ENCODE assay signal across 13 cellular contexts in the genomic region with DNA sequence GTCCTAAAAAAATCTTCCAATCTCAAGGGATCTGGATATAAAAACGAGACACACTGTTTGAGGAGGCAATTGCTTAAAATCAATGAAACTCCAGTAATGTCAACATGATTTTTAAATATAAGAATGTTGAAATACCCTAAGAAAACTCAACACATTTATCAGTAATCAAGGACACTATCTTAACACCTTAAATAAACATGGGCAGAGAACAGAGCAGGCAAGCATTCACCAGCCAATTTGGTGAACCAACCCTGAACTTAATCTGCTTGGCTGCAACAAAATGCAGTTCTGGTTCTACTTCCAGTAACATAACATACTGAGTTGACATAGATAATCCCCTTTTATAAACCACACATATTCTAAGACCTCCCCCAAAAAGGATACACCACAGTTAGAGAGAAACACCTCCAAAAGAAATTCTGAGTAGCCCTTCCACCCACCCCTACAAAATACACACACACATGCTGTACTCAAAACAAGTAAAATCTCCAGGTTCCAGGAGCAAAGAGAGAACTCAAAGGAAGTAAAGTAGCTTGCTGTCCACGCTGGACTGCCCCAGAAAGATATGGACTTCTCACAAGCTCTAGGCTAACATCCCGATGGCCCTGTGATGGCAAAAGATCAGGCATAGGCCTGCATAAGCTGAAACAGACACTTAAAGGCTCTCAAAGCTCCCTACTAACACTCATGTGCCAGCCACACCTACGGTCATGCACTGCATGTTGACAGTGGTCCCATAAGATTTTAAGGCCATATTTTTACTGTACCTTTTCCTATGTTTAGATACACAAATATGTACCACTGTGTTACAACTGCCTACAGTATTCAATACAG. TPM values are rescaled to one million over a fixed set of nuclear protein-coding genes. Genes with fewer than 3 reads are reported as not detected.
DNase-seq lines count a peak whose midpoint lies in the region; ATAC-seq, FAIRE-seq and TF ChIP-seq lines count a peak whose summit lies in the region.
"Had no signal": no experiment of that assay in that cellular context is flagged by ENCODE, and none has a peak within 500 bp of the region (broad histone marks: within the 10 kb centered on the region; RNA-seq: fewer than 3 reads in every experiment).

No MANE protein-coding gene starts in this region.

- H3K4me2 ChIP-seq in A549 = peak overlapping the region; percentile 56
- no peak overlapping the region for H3K4me2 ChIP-seq in K562 (ENCODE audit: insufficient read depth, low read length)

- in situ Hi-C loops in K562 (cut with MboI) = no loop called here
- in situ Hi-C loops in GM13977 (cut with MboI; ENCODE audit: low pct_unique_long_range_greater_than_20kb, low sequenced_read_pairs, unreplicated experiment) = no loop called here

- DNase-seq in A549 (ENCODE audit: low read depth in 1 of 2, low spot score in 1 of 2) (no peak), K562 (ENCODE audit: extremely low read depth in 1 of 4, low spot score in 3 of 4) (no peak), naive B cell (no peak), left colon (no peak), GM13977 (ENCODE audit: low spot score) (no peak), NCI-H2107 treated with DMSO at 0.1 percent for 48 hours (lab: John Stamatoyannopoulos, UW; ENCODE audit: unreplicated experiment) (no peak)
- DNase-seq in CD4-positive, alpha-beta memory T cell = no peak
- DNase-seq: activated CD8-positive, alpha-beta memory T cell treated with anti-CD3 and anti-CD28 coated beads, Interleukin-2, amount 50 U/mL, for 4 hours; midbrain; NCI-H1417 treated with DMSO at 0.1 percent for 48 hours; NCI-H446 treated with DMSO at 0.1 percent for 48 hours had no signal

- POLR2A ChIA-PET in A549 (lab: Yijun Ruan, JAX) = no interaction called here
- POLR2A ChIA-PET in CD4-positive, alpha-beta memory T cell (lab: Charles Lee; ENCODE audit: partially characterized antibody) = interaction anchor here (1.3 kb wide), 1 partner anchor 18 kb away, joined by 3 read pairs; no protein-coding TSS in a partner anchor
- POLR2A ChIA-PET in K562 (lab: Yijun Ruan, JAX) = interaction anchor here (0.6 to 0.9 kb wide), 6 partner anchors 9 to 88 kb away, joined by 3 to 4 read pairs (median 3); no protein-coding TSS in a partner anchor

- H3K9me3 Mint-ChIP-seq in CD4-positive, alpha-beta memory T cell = no peaks in the 10 kb centered on the region
- H3K9me3 Mint-ChIP-seq in naive B cell = no peaks in the 10 kb centered on the region

- CTCF ChIA-PET in A549 (lab: Yijun Ruan, JAX) = interaction anchor here (0.9 to 1.6 kb wide), 2 partner anchors 9 to 11 kb away, joined by 3 to 4 read pairs; no protein-coding TSS in a partner anchor
- CTCF ChIA-PET in CD4-positive, alpha-beta memory T cell (lab: Charles Lee; ENCODE audit: partially characterized antibody) = interaction anchor here (1.1 to 1.7 kb wide), 2 partner anchors 9 to 236 kb away, joined by 3 to 5 read pairs; no protein-coding TSS in a partner anchor
- CTCF ChIA-PET in K562 (lab: Yijun Ruan, JAX; ENCODE audit: low intra/inter-chr PET ratio) = no interaction called here

- BruUV-seq in K562 (replicated peaks; lab: Mats Ljungman, UMichigan) = no TSS peak

- TF ChIP-seq RAD21 in A549 (conservative IDR thresholded peaks at IDR 0.05 in 1 of 2, IDR thresholded peaks at IDR 0.05 in 1 of 2) (no peak), K562 (CRISPR knock-in tag; conservative IDR thresholded peaks at IDR 0.05 in 1 of 2, IDR thresholded peaks at IDR 0.05 in 1 of 2) (no peak)

- H3K27me3 Mint-ChIP-seq in CD4-positive, alpha-beta memory T cell = no peaks in the 10 kb centered on the region
- H3K27me3 Mint-ChIP-seq in naive B cell = no peaks in the 10 kb centered on the region

- no peak overlapping the region for H3K4me3 Mint-ChIP-seq in CD4-positive, alpha-beta memory T cell
- H3K4me3 Mint-ChIP-seq in naive B cell = no peak overlapping the region

- H3K27me3 ChIP-seq in CD4-positive, alpha-beta memory T cell (ENCODE audit: insufficient read depth, low read length) = no peaks in the 10 kb centered on the region
- H3K27me3 ChIP-seq in K562 (ENCODE audit: control insufficient read depth in 2 of 2, insufficient read depth in 2 of 2, low read length in 2 of 2) = no peaks in the 10 kb centered on the region

- H3K4me1 ChIP-seq in A549 = peaks cover 46% of the 10 kb centered on the region
- peaks cover 17% of the 10 kb centered on the region for H3K4me1 ChIP-seq in CD4-positive, alpha-beta memory T cell (ENCODE audit: insufficient read depth, low read length)
- H3K4me1 ChIP-seq in K562 (replicated peaks in 1 of 2; ENCODE audit: control insufficient read depth in 2 of 2, insufficient read depth in 2 of 2, low read length in 2 of 2) = peaks cover 0 to 3% of the 10 kb centered on the region in 2 experiments; a peak in 3 of 5 replicates
- H3K4me1 ChIP-seq: parathyroid adenoma had no signal

- ATAC-seq in A549 (peak in 1 of 2 experiments; percentile 55; a peak in 3 of 6 replicates), K562 (peak; percentile 17), naive B cell (ENCODE audit: low read depth in 2 of 2) (no peak), left colon (no peak), GM18873 (IDR thresholded peaks at IDR 0.05; ENCODE audit: low FRiP score, unreplicated experiment) (no peak)

- H3K4me3 ChIP-seq in A549 (no peak overlapping the region), K562 (no peak overlapping the region)
- H3K4me3 ChIP-seq in CD4-positive, alpha-beta memory T cell (ENCODE audit: low read length in 2 of 2) = no peak overlapping the region

- H4K20me1 ChIP-seq in K562 (replicated peaks; ENCODE audit: control insufficient read depth, insufficient read depth, low read length) = no peaks in the 10 kb centered on the region

- intact Hi-C loops in CD4-positive, alpha-beta memory T cell (cut with micrococcal nuclease) = no loop called here
- intact Hi-C loops in K562 (cut with micrococcal nuclease) (loop anchor here (5.0 kb wide), 1 partner anchor 177 kb away; no protein-coding TSS in a partner anchor), left colon (cut with DNase I, micrococcal nuclease) (no loop called here)

- H3K36me3 Mint-ChIP-seq in CD4-positive, alpha-beta memory T cell = peaks cover 41 to 51% of the 10 kb centered on the region in 2 donors
- H3K36me3 Mint-ChIP-seq in naive B cell = peaks cover 19 to 37% of the 10 kb centered on the region in 2 donors

- TF ChIP-seq EP300 in A549 (IDR thresholded peaks at IDR 0.05) (no peak), K562 (IDR thresholded peaks at IDR 0.05; ENCODE audit: low read length) (no peak)

- H3K9me3 ChIP-seq in A549 (no peaks in the 10 kb centered on the region), K562 (replicated peaks; ENCODE audit: control insufficient read depth, insufficient read depth, low read depth, low read length) (no peaks in the 10 kb centered on the region)
- no peaks in the 10 kb centered on the region for H3K9me3 ChIP-seq in CD4-positive, alpha-beta memory T cell (ENCODE audit: control insufficient read depth in 1 of 2, low read length in 2 of 2)

- FAIRE-seq in A549 (lab: Jason Lieb, UNC) (no peak), K562 (lab: Jason Lieb, UNC) (no peak)

- no peaks in the 10 kb centered on the region for H3K9me1 ChIP-seq in K562 (ENCODE audit: control insufficient read depth, insufficient read depth, low read length)

- H2AFZ ChIP-seq in K562 (ENCODE audit: low read depth, low read length) = no peak overlapping the region
- H2AFZ ChIP-seq: parathyroid adenoma had no signal

- H3K36me3 ChIP-seq in CD4-positive, alpha-beta memory T cell (ENCODE audit: insufficient read depth, low read length) = peaks cover 12% of the 10 kb centered on the region
- H3K36me3 ChIP-seq in K562 (ENCODE audit: control insufficient read depth, insufficient read depth, low read length) = peaks cover 72% of the 10 kb centered on the region

- peak overlapping the region in 6 of 7 donors; percentile 18 to 80 (median 69) for H3K27ac Mint-ChIP-seq in CD4-positive, alpha-beta memory T cell
- H3K27ac Mint-ChIP-seq in naive B cell = peak overlapping the region in 5 of 6 donors; percentile 4 to 86 (median 44)

- TF ChIP-seq POLR2A in A549 (IDR thresholded peaks at IDR 0.05; ENCODE audit: low read length) (no peak), K562 (conservative IDR thresholded peaks at IDR 0.05) (no peak)

- peak overlapping the region; percentile 23 to 59; a peak in 4 of 6 replicates for H3K27ac ChIP-seq in A549
- no peak overlapping the region for H3K27ac ChIP-seq in CD4-positive, alpha-beta memory T cell (ENCODE audit: low read depth, low read length)
- no peak overlapping the region for H3K27ac ChIP-seq in K562 (ENCODE audit: extremely low read depth, low read depth, low read length)
- H3K27ac ChIP-seq: parathyroid adenoma had no signal

- 74% methylated on average over 4 of the region's 4 CpGs for WGBS in A549 (ENCODE audit: missing lambda C conversion rate)
- WGBS in K562 (ENCODE audit: insufficient coverage, low coverage, missing lambda C conversion rate) = 63% methylated on average over 4 of the region's 4 CpGs

- H3K4me1 Mint-ChIP-seq in CD4-positive, alpha-beta memory T cell = peaks cover 26 to 41% (median 32%) of the 10 kb centered on the region in 4 donors
- H3K4me1 Mint-ChIP-seq in naive B cell = peaks cover 13 to 18% (median 18%) of the 10 kb centered on the region in 3 donors

- H3K9ac ChIP-seq in K562 (ENCODE audit: insufficient read depth in 1 of 2, low read depth in 2 of 2, low read length in 2 of 2) = peak overlapping the region in 1 of 2 experiments; percentile 47; a peak in 1 of 4 replicates
- H3K9ac ChIP-seq: parathyroid adenoma had no signal

- TF ChIP-seq CTCF in A549 (IDR thresholded peaks at IDR 0.05) (no peak), K562 (IDR thresholded peaks at IDR 0.05 in 2 of 3, conservative IDR thresholded peaks at IDR 0.05 in 1 of 3; ENCODE audit: insufficient read depth in 2 of 3, low read depth in 1 of 3, low read length in 3 of 3) (no peak), GM13977 (IDR thresholded peaks at IDR 0.05; ENCODE audit: extremely low read depth, insufficient read depth, missing control alignments) (no peak)

- H3K79me2 ChIP-seq in K562 (ENCODE audit: control insufficient read depth, insufficient read depth, low read length) = peaks cover 40% of the 10 kb centered on the region
- H3K79me2 ChIP-seq: parathyroid adenoma had no signal

RNA-seq across cellular contexts. Expression of gene TP53BP2, which starts 30.5 kb away (rescaled TPM):
- polyA plus RNA-seq in A549 (2011; rRNA removed) = 33.0 and 33.5 TPM in 2 replicates
- 8.6 and 10.6 TPM in 2 replicates for polyA plus RNA-seq in A549 (2012; cell fraction: cytosol; rRNA removed)
- 9.4 and 12.5 TPM in 2 replicates for polyA plus RNA-seq in A549 (2012; cell fraction: nucleus; rRNA removed)
- polyA plus RNA-seq in A549 (2017; fragmentation: RNase III; extraction: RNeasy Plus Mini Kit Qiagen cat#74134 plus additional on column Dnase treatment) = 14.0 to 14.4 TPM (median 14.3 TPM) in 3 replicates
- 61.5 and 62.0 TPM in 2 replicates for polyA minus RNA-seq in A549 (2011; rRNA and poly(A)+ RNA removed)
- 10 to 100 TPM; 48.3 to 49.8 TPM for total RNA-seq in CD4-positive, alpha-beta memory T cell
- polyA plus RNA-seq in CD4-positive, alpha-beta memory T cell = 10 to 100 TPM in 1 of 2 donors, 1 to 10 TPM in 1; 8.5 to 19.3 TPM
- 148 and 229 TPM in 2 replicates for total RNA-seq in K562 (2011; cell fraction: chromatin; rRNA removed; ENCODE audit: low replicate concordance)
- 41.5 and 70.5 TPM in 2 replicates for total RNA-seq in K562 (2011; cell fraction: nucleolus; rRNA removed)
- total RNA-seq in K562 (2011; cell fraction: nucleoplasm; rRNA removed) = 85.0 and 85.5 TPM in 2 replicates
- total RNA-seq in K562 (2014; rRNA removed) = 40.1 and 43.1 TPM in 2 replicates
- 50.4 and 50.6 TPM in 2 replicates for total RNA-seq in K562 (2014; rRNA removed; fragmentation: Illumina TruSeq; extraction: Trizol)
- total RNA-seq in K562 (2015; rRNA removed; fragmentation: Illumina TruSeq; extraction: Trizol) = 51.9 and 55.1 TPM in 2 replicates
- 54.3 and 69.6 TPM in 2 replicates for total RNA-seq in K562 (2021)
- 30.0 and 37.5 TPM in 2 replicates for polyA plus RNA-seq in K562 (2011; rRNA removed)
- polyA plus RNA-seq in K562 (2011; cell fraction: cytosol; rRNA removed) = 18.2 and 23.5 TPM in 2 replicates
- 34.9 and 41.6 TPM in 2 replicates for polyA plus RNA-seq in K562 (2011; cell fraction: nucleus; rRNA removed)
- 23.5 and 27.0 TPM in 2 replicates for polyA plus RNA-seq in K562 (2012)
- 47.5 and 55.6 TPM in 2 replicates for polyA plus RNA-seq in K562 (2014; fragmentation: Illumina TruSeq; extraction: Trizol)
- 10 to 100 TPM; 17.0 to 20.7 TPM for polyA plus RNA-seq in K562 (2014; fragmentation: Nextera tagmentation; extraction: Ambion mirVana)
- polyA plus RNA-seq in K562 (2014; rRNA removed) = 39.2 and 39.6 TPM in 2 replicates
- 125 and 160 TPM in 2 replicates for polyA minus RNA-seq in K562 (2011; rRNA and poly(A)+ RNA removed)
- polyA minus RNA-seq in K562 (2011; cell fraction: cytosol; rRNA and poly(A)+ RNA removed) = 26.9 and 28.9 TPM in 2 replicates
- 56.0 and 75.9 TPM in 2 replicates for polyA minus RNA-seq in K562 (2011; cell fraction: nucleus; rRNA and poly(A)+ RNA removed)
- 10 to 100 TPM in 4 of 6 donors, 1 to 10 TPM in 2; 2.8 to 15.5 (median 12.9) TPM for polyA plus RNA-seq in naive B cell (ENCODE audit: low read depth in 6 of 6)
- 10 to 100 TPM; 27.4 to 34.3 TPM for total RNA-seq in left colon

Comparison
In these comparisons a context has a peak if more than half of its experiments do, and no peak if none do; other contexts are left out.
1. H3K27ac ChIP-seq: peak in A549 (2 of 2); none in CD4-positive, alpha-beta memory T cell (single experiment) and K562 (single experiment).